10 cellular contexts compared by ENCODE assay signal in the genomic region with DNA sequence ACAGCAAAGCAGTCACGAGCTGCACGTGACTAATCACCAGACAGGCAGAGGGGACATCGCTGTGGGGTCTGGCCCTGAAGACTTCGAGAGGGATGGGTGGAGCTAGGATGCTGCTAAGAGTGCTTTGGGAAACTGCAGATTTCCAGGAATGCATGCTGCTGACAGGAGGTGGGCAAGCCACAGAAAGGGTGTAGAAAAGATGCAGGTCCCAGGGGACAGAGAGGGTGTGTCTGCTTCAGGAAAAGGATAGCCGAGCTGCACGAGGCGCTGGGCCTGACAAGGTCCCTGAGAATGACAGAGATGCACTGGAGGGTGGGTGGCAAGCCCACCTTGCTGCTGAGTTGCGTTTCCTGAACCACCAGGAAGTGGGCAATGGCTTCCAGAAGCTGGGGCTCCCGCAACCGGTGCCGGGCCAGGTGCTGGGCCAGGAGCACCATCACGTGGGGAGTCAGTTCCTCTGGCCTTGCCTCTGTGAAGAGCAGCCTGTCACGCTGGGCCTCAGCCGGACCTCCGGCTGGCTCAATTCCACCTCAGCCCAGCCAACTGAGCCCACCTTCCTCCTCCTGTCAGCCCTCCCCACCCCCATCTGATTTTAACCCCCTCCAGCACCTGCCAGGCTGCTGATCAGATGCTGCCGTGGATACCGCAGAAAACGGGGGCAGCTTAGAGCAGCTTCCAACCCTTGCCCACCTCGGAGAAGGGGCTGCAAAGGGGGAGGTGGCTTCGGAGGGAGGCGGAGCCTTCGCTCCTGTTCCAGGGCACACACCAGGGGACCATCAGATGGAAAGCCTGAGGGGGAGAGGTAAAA. TPM values are rescaled to one million over a fixed set of nuclear protein-coding genes. Genes with fewer than 3 reads are reported as not detected.
A peak's percentile ranks its signal among the peaks of the same experiment; 100 is the strongest.
DNase-seq lines count a peak whose midpoint lies in the region; ATAC-seq and TF ChIP-seq lines count a peak whose summit lies in the region.
"Had no signal": no experiment of that assay in that cellular context is flagged by ENCODE, and none has a peak within 500 bp of the region (broad histone marks: within the 10 kb centered on the region; RNA-seq: fewer than 3 reads in every experiment).

No MANE protein-coding gene starts in this region.

- in situ Hi-C loops in KBM-7 (cut with MboI; ENCODE audit: low pct_unique_long_range_greater_than_20kb, low sequenced_read_pairs): no loop called here

- no peak for DNase-seq in CD4-positive, CD25-positive, alpha-beta regulatory T cell
- DNase-seq in HFFc6 (no peak), adipocyte (ENCODE audit: low read depth) (no peak), mucosa of gallbladder (ENCODE audit: low spot score) (no peak), KBM-7 (no peak)
- no peak for DNase-seq in naive thymus-derived CD4-positive, alpha-beta T cell
- DNase-seq: amygdala; NK-92 treated with Interleukin-12 subunit alpha and Interleukin-12 subunit beta, amount 100 ng/mL, for 24 hours had no signal

- H3K27me3 ChIP-seq in CD4-positive, CD25-positive, alpha-beta regulatory T cell (ENCODE audit: control insufficient read depth, insufficient read depth, low read length): no peaks in the 10 kb centered on the region
- H3K27me3 ChIP-seq in adipocyte (replicated peaks; ENCODE audit: control insufficient read depth, insufficient read depth, low read length): no peaks in the 10 kb centered on the region
- no peaks in the 10 kb centered on the region for H3K27me3 ChIP-seq in naive thymus-derived CD4-positive, alpha-beta T cell (ENCODE audit: control insufficient read depth in 2 of 2, insufficient read depth in 2 of 2, low read length in 2 of 2)

- peak overlapping the region; percentile 66 to 88 (median 68) for H3K4me3 Mint-ChIP-seq in CD4-positive, CD25-positive, alpha-beta regulatory T cell
- peak overlapping the region; percentile 90 for H3K4me3 Mint-ChIP-seq in HFFc6
- H3K4me3 Mint-ChIP-seq in naive thymus-derived CD4-positive, alpha-beta T cell: peak overlapping the region; percentile 32 to 96 (median 86)

- CTCF ChIA-PET in naive thymus-derived CD4-positive, alpha-beta T cell (lab: Charles Lee): interaction anchor here (1.1 kb wide), 1 partner anchor 32 kb away, joined by 4 read pairs; no protein-coding TSS in a partner anchor

- POLR2A ChIA-PET in naive thymus-derived CD4-positive, alpha-beta T cell (lab: Charles Lee): interaction anchor here (1.0 kb wide), 1 partner anchor 57 kb away, joined by 3 read pairs; no protein-coding TSS in a partner anchor

- no peak overlapping the region for H3K4me3 ChIP-seq in CD4-positive, CD25-positive, alpha-beta regulatory T cell (ENCODE audit: low read depth, low read length)
- H3K4me3 ChIP-seq in adipocyte (ENCODE audit: low read length): peak overlapping the region; percentile 94
- no peak overlapping the region for H3K4me3 ChIP-seq in naive thymus-derived CD4-positive, alpha-beta T cell (ENCODE audit: low read length)

- H3K4me1 ChIP-seq in CD4-positive, CD25-positive, alpha-beta regulatory T cell (ENCODE audit: control insufficient read depth, insufficient read depth, low read length, poor library complexity, severe bottlenecking): peaks cover 37% of the 10 kb centered on the region
- H3K4me1 ChIP-seq in adipocyte (ENCODE audit: control insufficient read depth, insufficient read depth, low read length): peaks cover 45% of the 10 kb centered on the region
- H3K4me1 ChIP-seq in naive thymus-derived CD4-positive, alpha-beta T cell (ENCODE audit: control insufficient read depth in 2 of 2, insufficient read depth in 2 of 2, low read length in 2 of 2): peaks cover 30% of the 10 kb centered on the region in 2 donors

- H3K4me1 Mint-ChIP-seq in CD4-positive, CD25-positive, alpha-beta regulatory T cell: peaks cover 0 to 34% (median 9%) of the 10 kb centered on the region in 4 donors
- H3K4me1 Mint-ChIP-seq in HFFc6 (ENCODE audit: low read depth): peaks cover 40% of the 10 kb centered on the region
- H3K4me1 Mint-ChIP-seq in naive thymus-derived CD4-positive, alpha-beta T cell: peaks cover 13 to 35% (median 24%) of the 10 kb centered on the region in 7 donors

- peak overlapping the region; percentile 42 for H3K9ac ChIP-seq in adipocyte (ENCODE audit: low read length)

- intact Hi-C loops in naive thymus-derived CD4-positive, alpha-beta T cell (cut with micrococcal nuclease): no loop called here

- H3K27ac Mint-ChIP-seq in CD4-positive, CD25-positive, alpha-beta regulatory T cell: peak overlapping the region; percentile 72 to 94 (median 86)
- H3K27ac Mint-ChIP-seq in HFFc6: peak overlapping the region; percentile 65
- H3K27ac Mint-ChIP-seq in naive thymus-derived CD4-positive, alpha-beta T cell: peak overlapping the region; percentile 57 to 91 (median 67)

- H3K9me3 ChIP-seq in CD4-positive, CD25-positive, alpha-beta regulatory T cell (ENCODE audit: control insufficient read depth in 2 of 2, low read length in 2 of 2): no peaks in the 10 kb centered on the region
- H3K9me3 ChIP-seq in adipocyte (ENCODE audit: control insufficient read depth, low read length): no peaks in the 10 kb centered on the region
- H3K9me3 ChIP-seq in naive thymus-derived CD4-positive, alpha-beta T cell (ENCODE audit: control insufficient read depth in 2 of 3, low read length in 3 of 3): no peaks in the 10 kb centered on the region

- no peak for ATAC-seq in CD4-positive, CD25-positive, alpha-beta regulatory T cell (ENCODE audit: low read depth in 2 of 2)
- no peak for ATAC-seq in naive thymus-derived CD4-positive, alpha-beta T cell
- ATAC-seq in HG03025 (IDR thresholded peaks at IDR 0.05; ENCODE audit: low FRiP score, unreplicated experiment): no peak
- no peak for ATAC-seq in GM21515 (IDR thresholded peaks at IDR 0.05; ENCODE audit: unreplicated experiment)

- H3K27ac ChIP-seq in CD4-positive, CD25-positive, alpha-beta regulatory T cell (ENCODE audit: insufficient read depth, low read length, poor library complexity, severe bottlenecking): no peak overlapping the region
- peak overlapping the region; percentile 10 for H3K27ac ChIP-seq in naive thymus-derived CD4-positive, alpha-beta T cell (ENCODE audit: low read depth, low read length)

- H3K36me3 Mint-ChIP-seq in CD4-positive, CD25-positive, alpha-beta regulatory T cell: no peaks in the 10 kb centered on the region
- H3K36me3 Mint-ChIP-seq in HFFc6 (ENCODE audit: low read depth): peaks cover 15% of the 10 kb centered on the region; the same call in 1 of the 2 replicates
- peaks cover 0 to 11% (median 4%) of the 10 kb centered on the region in 5 donors for H3K36me3 Mint-ChIP-seq in naive thymus-derived CD4-positive, alpha-beta T cell

- no peaks in the 10 kb centered on the region for H3K27me3 Mint-ChIP-seq in CD4-positive, CD25-positive, alpha-beta regulatory T cell
- peaks cover 3% of the 10 kb centered on the region for H3K27me3 Mint-ChIP-seq in HFFc6 (ENCODE audit: insufficient read depth)
- H3K27me3 Mint-ChIP-seq in naive thymus-derived CD4-positive, alpha-beta T cell: no peaks in the 10 kb centered on the region

- TF ChIP-seq CTCF in HFFc6 (IDR thresholded peaks at IDR 0.05): no peak

- H3K36me3 ChIP-seq in CD4-positive, CD25-positive, alpha-beta regulatory T cell (ENCODE audit: control insufficient read depth, insufficient read depth, low read length): peaks cover 17% of the 10 kb centered on the region
- peaks cover 29% of the 10 kb centered on the region for H3K36me3 ChIP-seq in adipocyte (ENCODE audit: control insufficient read depth, insufficient read depth, low read length, severe bottlenecking)
- H3K36me3 ChIP-seq in naive thymus-derived CD4-positive, alpha-beta T cell (ENCODE audit: control insufficient read depth in 2 of 3, insufficient read depth in 3 of 3, low read length in 3 of 3): peaks cover 0 to 49% (median 0%) of the 10 kb centered on the region in 3 experiments

- no peaks in the 10 kb centered on the region for H3K9me3 Mint-ChIP-seq in CD4-positive, CD25-positive, alpha-beta regulatory T cell
- no peaks in the 10 kb centered on the region for H3K9me3 Mint-ChIP-seq in HFFc6
- no peaks in the 10 kb centered on the region for H3K9me3 Mint-ChIP-seq in naive thymus-derived CD4-positive, alpha-beta T cell

RNA-seq across cellular contexts. Expression of gene FASTK, which starts 2.2 kb away (rescaled TPM):
- 92.4 TPM for total RNA-seq in CD4-positive, CD25-positive, alpha-beta regulatory T cell
- 10 to 100 TPM; 39.5 to 53.3 (median 46.6) TPM for polyA plus RNA-seq in CD4-positive, CD25-positive, alpha-beta regulatory T cell
- 10 to 100 TPM; 83.8 to 97.0 (median 92.4) TPM for total RNA-seq in HFFc6 (2021; fragmentation: NEBNext Ultra II Directional; extraction: Animal tissue kit (Norgen Biotek cat#: 25700))
- total RNA-seq in naive thymus-derived CD4-positive, alpha-beta T cell: 100 to 1,000 TPM in 3 of 5 experiments, 10 to 100 TPM in 2; 94.1 to 136 (median 101) TPM
- polyA plus RNA-seq in naive thymus-derived CD4-positive, alpha-beta T cell: 10 to 100 TPM; 49.6 to 69.4 TPM
- total RNA-seq in mucosa of gallbladder: 121 TPM

RNA-seq across cellular contexts. Expression of gene TMUB1, which starts 4.9 kb away (rescaled TPM):
- 53.9 TPM for total RNA-seq in CD4-positive, CD25-positive, alpha-beta regulatory T cell
- polyA plus RNA-seq in CD4-positive, CD25-positive, alpha-beta regulatory T cell: 10 to 100 TPM; 41.1 to 54.6 (median 48.3) TPM
- total RNA-seq in HFFc6 (2021; fragmentation: NEBNext Ultra II Directional; extraction: Animal tissue kit (Norgen Biotek cat#: 25700)): 10 to 100 TPM; 44.0 to 57.8 (median 51.9) TPM
- total RNA-seq in naive thymus-derived CD4-positive, alpha-beta T cell: 10 to 100 TPM; 39.5 to 61.2 (median 42.2) TPM
- polyA plus RNA-seq in naive thymus-derived CD4-positive, alpha-beta T cell: 10 to 100 TPM; 36.0 to 53.6 TPM
- total RNA-seq in mucosa of gallbladder: 69.1 TPM

RNA-seq across cellular contexts. Expression of gene AGAP3, which starts 7.8 kb away (rescaled TPM):
- 24.7 TPM for total RNA-seq in CD4-positive, CD25-positive, alpha-beta regulatory T cell
- polyA plus RNA-seq in CD4-positive, CD25-positive, alpha-beta regulatory T cell: 1 to 10 TPM; 1.9 to 3.2 (median 2.7) TPM
- 100 to 1,000 TPM in 1 of 6 experiments, 10 to 100 TPM in 5; 73.3 to 104 (median 82.2) TPM for total RNA-seq in HFFc6 (2021; fragmentation: NEBNext Ultra II Directional; extraction: Animal tissue kit (Norgen Biotek cat#: 25700))
- total RNA-seq in naive thymus-derived CD4-positive, alpha-beta T cell: 10 to 100 TPM; 27.4 to 70.6 (median 37.2) TPM
- polyA plus RNA-seq in naive thymus-derived CD4-positive, alpha-beta T cell: 1 to 10 TPM; 6.0 to 6.5 TPM
- total RNA-seq in mucosa of gallbladder: 98.4 TPM

RNA-seq across cellular contexts. Expression of gene SLC4A2, which starts 19.0 kb away (rescaled TPM):
- total RNA-seq in CD4-positive, CD25-positive, alpha-beta regulatory T cell: 71.7 TPM
- 10 to 100 TPM; 11.6 to 13.9 (median 12.3) TPM for polyA plus RNA-seq in CD4-positive, CD25-positive, alpha-beta regulatory T cell
- total RNA-seq in HFFc6 (2021; fragmentation: NEBNext Ultra II Directional; extraction: Animal tissue kit (Norgen Biotek cat#: 25700)): 100 to 1,000 TPM; 153 to 188 (median 164) TPM
- total RNA-seq in naive thymus-derived CD4-positive, alpha-beta T cell: 100 to 1,000 TPM in 1 of 5 experiments, 10 to 100 TPM in 4; 38.7 to 125 (median 65.9) TPM
- polyA plus RNA-seq in naive thymus-derived CD4-positive, alpha-beta T cell: 10 to 100 TPM in 1 of 2 donors, 1 to 10 TPM in 1; 7.9 to 12.1 TPM
- 193 TPM for total RNA-seq in mucosa of gallbladder

RNA-seq across cellular contexts. Expression of gene CDK5, which starts 20.7 kb away (rescaled TPM):
- 7.6 TPM for total RNA-seq in CD4-positive, CD25-positive, alpha-beta regulatory T cell
- 10 to 100 TPM; 15.7 to 20.7 (median 17.6) TPM for polyA plus RNA-seq in CD4-positive, CD25-positive, alpha-beta regulatory T cell
- total RNA-seq in HFFc6 (2021; fragmentation: NEBNext Ultra II Directional; extraction: Animal tissue kit (Norgen Biotek cat#: 25700)): 10 to 100 TPM; 31.3 to 37.3 (median 33.4) TPM
- total RNA-seq in naive thymus-derived CD4-positive, alpha-beta T cell: 10 to 100 TPM in 1 of 5 experiments, 1 to 10 TPM in 4; 4.2 to 20.2 (median 5.6) TPM
- 1 to 10 TPM; 7.7 to 9.1 TPM for polyA plus RNA-seq in naive thymus-derived CD4-positive, alpha-beta T cell
- total RNA-seq in mucosa of gallbladder: 15.9 TPM
